In genomic region chr14:104800600-104801283, GRCh38 we compare ENCODE assay signal across 8 cellular contexts. TPM values are rescaled to one million over a fixed set of nuclear protein-coding genes. Genes with fewer than 3 reads are reported as not detected.
DNase-seq lines count a peak whose midpoint lies in the region; ATAC-seq and TF ChIP-seq lines count a peak whose summit lies in the region.

Gene ZBTB42, plus strand, starts transcription at chr14:104801101. Its CDS starts 97 bp downstream, at chr14:104801198.

- peak; percentile 41 for ATAC-seq in HG02678 (IDR thresholded peaks at IDR 0.05; ENCODE audit: unreplicated experiment)
- peak; percentile 9 to 54 for ATAC-seq in activated T-cell treated with anti-CD3 and anti-CD28 coated beads, Interleukin-2, amount 50 U/mL, for 72 hours (replicated peaks in 1 of 2)

- H3K36me3 ChIP-seq in neutrophil: no peaks in the 10 kb centered on the region

- H3K27ac Mint-ChIP-seq in activated T-cell treated with anti-CD3 and anti-CD28 coated beads, Interleukin-2, amount 50 U/mL, for 72 hours: peak within 1 kb of the TSS; percentile 57

- no peak for TF ChIP-seq CTCF in GM13977 (IDR thresholded peaks at IDR 0.05; ENCODE audit: extremely low read depth, insufficient read depth, missing control alignments)
- TF ChIP-seq CTCF in neutrophil (IDR thresholded peaks at IDR 0.05): no peak

- H3K4me3 Mint-ChIP-seq in activated T-cell treated with anti-CD3 and anti-CD28 coated beads, Interleukin-2, amount 50 U/mL, for 72 hours: peak within 1 kb of the TSS; percentile 89 to 95

- peak within 1 kb of the TSS; percentile 70 to 79 for H3K4me3 ChIP-seq in neutrophil (ENCODE audit: low read depth in 1 of 2, low read length in 1 of 2)

- H3K27me3 Mint-ChIP-seq in activated T-cell treated with anti-CD3 and anti-CD28 coated beads, Interleukin-2, amount 50 U/mL, for 72 hours (ENCODE audit: low read depth): no peaks in the 10 kb centered on the region

- H3K27me3 ChIP-seq in neutrophil: peaks cover 74% of the 10 kb centered on the region

- in situ Hi-C loops in GM13977 (cut with MboI; ENCODE audit: low pct_unique_long_range_greater_than_20kb, low sequenced_read_pairs, unreplicated experiment): no loop called here

- no peaks in the 10 kb centered on the region for H3K9me3 ChIP-seq in neutrophil

- peak; percentile 82 for DNase-seq in GM13977 (ENCODE audit: low spot score)
- DNase-seq in NCI-H774 (lab: John Stamatoyannopoulos, UW): peak; percentile 51
- DNase-seq in activated T-cell treated with anti-CD3 and anti-CD28 coated beads, Interleukin-2, amount 50 U/mL, for 72 hours: peak; percentile 71 to 74
- DNase-seq in fibroblast of peridontal ligament (ENCODE audit: extremely low read depth): peak; percentile 24
- peak; percentile 88 for DNase-seq in ureter (ENCODE audit: low spot score)
- no peak for DNase-seq in DMS153 treated with DMSO at 0.1 percent for 48 hours (lab: John Stamatoyannopoulos, UW; ENCODE audit: unreplicated experiment)

- H3K36me3 Mint-ChIP-seq in activated T-cell treated with anti-CD3 and anti-CD28 coated beads, Interleukin-2, amount 50 U/mL, for 72 hours (ENCODE audit: insufficient read depth in 2 of 2): no peaks in the 10 kb centered on the region

- H3K4me1 Mint-ChIP-seq in activated T-cell treated with anti-CD3 and anti-CD28 coated beads, Interleukin-2, amount 50 U/mL, for 72 hours (ENCODE audit: low read depth): peaks cover 36% of the 10 kb centered on the region

- no peaks in the 10 kb centered on the region for H3K9me3 Mint-ChIP-seq in activated T-cell treated with anti-CD3 and anti-CD28 coated beads, Interleukin-2, amount 50 U/mL, for 72 hours

- peak within 1 kb of the TSS; percentile 50 for H3K27ac ChIP-seq in neutrophil

- H3K4me1 ChIP-seq in neutrophil (ENCODE audit: control insufficient read depth in 1 of 2, insufficient read depth in 1 of 2, low read depth in 1 of 2, low read length in 1 of 2): peaks cover 18 to 25% of the 10 kb centered on the region in 2 experiments

RNA-seq across cellular contexts. Expression of gene ZBTB42, which starts in this region (rescaled TPM):
- 1 to 10 TPM; 2.5 to 3.0 TPM for total RNA-seq in activated T-cell treated with anti-CD3 and anti-CD28 coated beads, Interleukin-2, amount 50 U/mL, for 72 hours
- total RNA-seq in ureter: 9.4 TPM
